ENCODE assay signal across 18 cellular contexts in genomic region chr20:21272679-21273078, GRCh38. TPM values are rescaled to one million over a fixed set of nuclear protein-coding genes. Genes with fewer than 3 reads are reported as not detected.
A peak's percentile ranks its signal among the peaks of the same experiment; 100 is the strongest.
DNase-seq lines count a peak whose midpoint lies in the region; ATAC-seq and TF ChIP-seq lines count a peak whose summit lies in the region.
"Had no signal": no experiment of that assay in that cellular context is flagged by ENCODE, and none has a peak within 500 bp of the region (broad histone marks: within the 10 kb centered on the region; RNA-seq: fewer than 3 reads in every experiment).

No MANE protein-coding gene starts in this region.

- no peak overlapping the region for H3K27ac Mint-ChIP-seq in activated CD8-positive, alpha-beta T cell treated with anti-CD3 and anti-CD28 coated beads for 36 hours
- H3K27ac Mint-ChIP-seq: activated naive CD4-positive, alpha-beta T cell treated with anti-CD3 and anti-CD28 coated beads, Interleukin-2, amount 50 U/mL, for 24 hours; CD4-positive, CD25-positive, alpha-beta regulatory T cell had no signal

- no peaks in the 10 kb centered on the region for H3K36me3 Mint-ChIP-seq in activated CD8-positive, alpha-beta T cell treated with anti-CD3 and anti-CD28 coated beads for 36 hours (ENCODE audit: low read depth)
- H3K36me3 Mint-ChIP-seq: CD4-positive, CD25-positive, alpha-beta regulatory T cell had no signal

- POLR2A ChIA-PET in activated CD8-positive, alpha-beta T cell treated with anti-CD3 and anti-CD28 coated beads for 36 hours (lab: Charles Lee) = no interaction called here

- peaks cover 2% of the 10 kb centered on the region for H3K9me3 Mint-ChIP-seq in activated CD8-positive, alpha-beta T cell treated with anti-CD3 and anti-CD28 coated beads for 36 hours
- H3K9me3 Mint-ChIP-seq: activated naive CD4-positive, alpha-beta T cell treated with anti-CD3 and anti-CD28 coated beads, Interleukin-2, amount 50 U/mL, for 24 hours had no signal

- no peak overlapping the region for H3K4me3 Mint-ChIP-seq in activated CD8-positive, alpha-beta T cell treated with anti-CD3 and anti-CD28 coated beads for 36 hours
- H3K4me3 Mint-ChIP-seq: activated naive CD4-positive, alpha-beta T cell treated with anti-CD3 and anti-CD28 coated beads, Interleukin-2, amount 50 U/mL, for 24 hours; CD4-positive, CD25-positive, alpha-beta regulatory T cell had no signal

- ATAC-seq in GM18502 (IDR thresholded peaks at IDR 0.05; ENCODE audit: poor library complexity, unreplicated experiment) (peak; percentile 62), GM19463 (IDR thresholded peaks at IDR 0.05; ENCODE audit: unreplicated experiment) (peak; percentile 45), HG02642 (IDR thresholded peaks at IDR 0.05; ENCODE audit: poor library complexity, unreplicated experiment) (peak; percentile 67), HG03139 (IDR thresholded peaks at IDR 0.05; ENCODE audit: unreplicated experiment) (peak; percentile 41), left lobe of liver (no peak)
- no peak for ATAC-seq in activated CD8-positive, alpha-beta T cell treated with anti-CD3 and anti-CD28 coated beads for 36 hours
- ATAC-seq: body of pancreas, foreskin keratinocyte, right lobe of liver had no signal

- CTCF ChIA-PET in activated CD8-positive, alpha-beta T cell treated with anti-CD3 and anti-CD28 coated beads for 36 hours (lab: Charles Lee) = no interaction called here

- no peak for TF ChIP-seq CTCF in activated CD8-positive, alpha-beta T cell treated with anti-CD3 and anti-CD28 coated beads for 36 hours (IDR thresholded peaks at IDR 0.05)
- TF ChIP-seq CTCF in GM13977 (IDR thresholded peaks at IDR 0.05; ENCODE audit: extremely low read depth, insufficient read depth, missing control alignments) = no peak

- DNase-seq in left lobe of liver (ENCODE audit: low spot score) (no peak), GM13977 (ENCODE audit: low spot score) (no peak), hepatic stellate cell (ENCODE audit: low spot score) (no peak)
- DNase-seq in activated CD8-positive, alpha-beta T cell treated with anti-CD3 and anti-CD28 coated beads for 36 hours = no peak
- DNase-seq: activated CD4-positive, alpha-beta T cell treated with anti-CD3 and anti-CD28 coated beads, Interleukin-2, amount 50 U/mL, for 1 hour; activated T-cell treated with anti-CD3 and anti-CD28 coated beads for 4 hours; body of pancreas; CD4-positive, CD25-positive, alpha-beta regulatory T cell; DND-41; left ventricle myocardium inferior; NCI-H526; right lobe of liver had no signal

- intact Hi-C loops in activated CD8-positive, alpha-beta T cell treated with anti-CD3 and anti-CD28 coated beads for 36 hours (cut with micrococcal nuclease) = no loop called here

- H3K4me1 Mint-ChIP-seq in activated CD8-positive, alpha-beta T cell treated with anti-CD3 and anti-CD28 coated beads for 36 hours (ENCODE audit: low read depth) = no peaks in the 10 kb centered on the region
- H3K4me1 Mint-ChIP-seq: activated naive CD4-positive, alpha-beta T cell treated with anti-CD3 and anti-CD28 coated beads, Interleukin-2, amount 50 U/mL, for 24 hours; CD4-positive, CD25-positive, alpha-beta regulatory T cell had no signal

- peaks cover 14% of the 10 kb centered on the region for H3K27me3 Mint-ChIP-seq in activated CD8-positive, alpha-beta T cell treated with anti-CD3 and anti-CD28 coated beads for 36 hours

- in situ Hi-C loops in GM13977 (cut with MboI; ENCODE audit: low pct_unique_long_range_greater_than_20kb, low sequenced_read_pairs, unreplicated experiment) = no loop called here

RNA-seq across cellular contexts. Expression of gene XRN2, which starts 30.5 kb away (rescaled TPM):
- total RNA-seq in left lobe of liver = 18.4 TPM
- 10 to 100 TPM; 71.3 to 72.6 TPM for total RNA-seq in activated CD8-positive, alpha-beta T cell treated with anti-CD3 and anti-CD28 coated beads for 36 hours

Comparison
In these comparisons a context has a peak if more than half of its experiments do, and no peak if none do; other contexts are left out.
1. ATAC-seq: peak in GM18502 (single experiment), GM19463 (single experiment), HG02642 (single experiment) and HG03139 (single experiment); none in left lobe of liver (single experiment) and activated CD8-positive, alpha-beta T cell treated with anti-CD3 and anti-CD28 coated beads for 36 hours (single experiment).